ENCODE assay signal across 16 cellular contexts in the genomic region with DNA sequence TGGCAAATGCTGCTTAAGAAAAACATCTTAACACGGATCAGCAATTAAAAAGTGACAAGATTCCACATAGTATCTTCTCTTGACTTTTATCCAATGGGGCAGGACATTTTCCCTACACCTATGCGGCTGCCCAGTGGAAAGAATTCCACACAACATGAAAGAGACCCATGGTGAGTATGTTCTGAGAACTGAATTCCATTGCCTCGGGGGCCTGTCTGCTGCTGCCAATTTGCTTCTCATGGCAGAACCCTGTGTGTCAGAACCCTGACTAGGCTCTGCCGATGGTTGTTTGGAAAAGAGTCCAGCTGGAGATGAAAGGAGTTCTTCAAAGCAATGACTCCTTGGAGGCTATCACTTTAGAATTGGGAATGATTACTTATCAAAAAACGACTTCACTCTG.
DNase-seq lines count a peak whose midpoint lies in the region; ATAC-seq, FAIRE-seq and TF ChIP-seq lines count a peak whose summit lies in the region.
"Had no signal": no experiment of that assay in that cellular context is flagged by ENCODE, and none has a peak within 500 bp of the region (broad histone marks: within the 10 kb centered on the region; RNA-seq: fewer than 3 reads in every experiment).

No MANE protein-coding gene starts in this region.

- no peaks in the 10 kb centered on the region for H3K9me3 Mint-ChIP-seq in endodermal cell
- H3K9me3 Mint-ChIP-seq in nephron: no peaks in the 10 kb centered on the region

- CTCF ChIA-PET in IMR-90 (lab: Yijun Ruan, JAX): no interaction called here

- no peak overlapping the region for H2BK15ac ChIP-seq in IMR-90 (ENCODE audit: low read depth, low read length)

- TF ChIP-seq POLR2A in IMR-90 (IDR thresholded peaks at IDR 0.05; ENCODE audit: low read depth, low read length): no peak
- no peak for TF ChIP-seq POLR2A in H54 (IDR thresholded peaks at IDR 0.05; ENCODE audit: low read depth, low read length)

- no peak for TF ChIP-seq RAD21 in IMR-90 (IDR thresholded peaks at IDR 0.05; ENCODE audit: low read length)

- H3K27ac Mint-ChIP-seq in endodermal cell (no peak overlapping the region), nephron (peak overlapping the region; percentile 87 to 95 (median 94))

- TF ChIP-seq CTCF in DND-41 (IDR thresholded peaks at IDR 0.05; ENCODE audit: borderline replicate concordance, extremely low read depth, low read length, poor library complexity, severe bottlenecking) (no peak), IMR-90 (conservative IDR thresholded peaks at IDR 0.05; ENCODE audit: low read depth, low read length) (no peak), endodermal cell (conservative IDR thresholded peaks at IDR 0.05) (no peak), nephron (IDR thresholded peaks at IDR 0.05; ENCODE audit: unreplicated experiment in 3 of 3) (no peak)

- ATAC-seq in DND-41 (ENCODE audit: insufficient read depth, low read depth): no peak
- ATAC-seq in IMR-90 (ENCODE audit: low read depth): peak; percentile 56
- ATAC-seq in SK-N-SH treated with all-trans-retinoic acid at 6 μM for 48 hours: no peak
- ATAC-seq: HCT116 had no signal

- H3K14ac ChIP-seq in IMR-90 (replicated peaks; ENCODE audit: low read depth, low read length): no peak overlapping the region

- H3K36me3 Mint-ChIP-seq in endodermal cell (ENCODE audit: low read depth): peaks cover 54% of the 10 kb centered on the region
- H3K36me3 Mint-ChIP-seq in nephron (ENCODE audit: low read depth): peaks cover 61% of the 10 kb centered on the region

- H4K91ac ChIP-seq in IMR-90 (ENCODE audit: insufficient read depth, low read depth, low read length): no peak overlapping the region

- WGBS in IMR-90 (ENCODE audit: extremely low coverage in 2 of 2, insufficient read length in 1 of 2), 2 experiments: no CpG with 5 or more reads among the region's 5 CpGs
- 89 to 90% methylated on average over 4 to 5 of the region's 5 CpGs for WGBS in endodermal cell (ENCODE audit: insufficient coverage in 1 of 2, insufficient read length in 1 of 2), 2 experiments

- H3K27me3 Mint-ChIP-seq in endodermal cell (ENCODE audit: insufficient read depth) (no peaks in the 10 kb centered on the region), nephron (ENCODE audit: low read depth) (no peaks in the 10 kb centered on the region)

- H3K4me3 ChIP-seq in DND-41 (ENCODE audit: low read depth in 1 of 2, low read length in 2 of 2) (no peak overlapping the region), IMR-90 (ENCODE audit: insufficient read depth, low read depth, low read length) (no peak overlapping the region), endodermal cell (ENCODE audit: low read length) (no peak overlapping the region), MG63 (no peak overlapping the region)

- dilution Hi-C loops in IMR-90 (cut with HindIII; ENCODE audit: low sequenced_read_pairs, unreplicated experiment): no loop called here

- peak overlapping the region; percentile 37 for H4K5ac ChIP-seq in IMR-90 (ENCODE audit: low read depth, low read length)

- no peak for FAIRE-seq in H54 (lab: Jason Lieb, UNC)
- FAIRE-seq: GM12891, HTR-8/SVneo had no signal

- H3K9ac ChIP-seq in DND-41 (ENCODE audit: low read depth, low read length) (no peak overlapping the region), IMR-90 (ENCODE audit: low read depth, low read length) (0 out of 2 replicates have a peak overlapping the region, but pooled peaks have one; percentile 6), endodermal cell (ENCODE audit: extremely low read depth, low read length, poor library complexity, severe bottlenecking) (no peak overlapping the region)

- no peak overlapping the region for H2AK5ac ChIP-seq in IMR-90 (ENCODE audit: low read depth, low read length)

- no peak overlapping the region for H3K4me3 Mint-ChIP-seq in endodermal cell
- H3K4me3 Mint-ChIP-seq in nephron: no peak overlapping the region

- H3K27me3 ChIP-seq in DND-41 (ENCODE audit: insufficient read depth, low read length, poor library complexity) (no peaks in the 10 kb centered on the region), IMR-90 (ENCODE audit: control insufficient read depth, insufficient read depth, low read length) (no peaks in the 10 kb centered on the region), endodermal cell (ENCODE audit: control insufficient read depth, insufficient read depth, low read length, poor library complexity, severe bottlenecking) (no peaks in the 10 kb centered on the region), MG63 (no peaks in the 10 kb centered on the region)

- H2BK5ac ChIP-seq in IMR-90 (ENCODE audit: low read depth, low read length, poor library complexity, severe bottlenecking): no peak overlapping the region

- H3K27ac ChIP-seq in DND-41 (ENCODE audit: low read length) (0 out of 2 replicates have a peak overlapping the region, but pooled peaks have one; percentile 44), IMR-90 (ENCODE audit: insufficient read depth, low read length) (peak overlapping the region; percentile 9; the same call in 1 of the 2 replicates), endodermal cell (ENCODE audit: low read depth, low read length) (no peak overlapping the region)

- H3K4me1 ChIP-seq in DND-41 (ENCODE audit: insufficient read depth, low read length): no peaks in the 10 kb centered on the region
- H3K4me1 ChIP-seq in IMR-90 (ENCODE audit: control insufficient read depth, insufficient read depth, low read length): peaks cover 6% of the 10 kb centered on the region
- no peaks in the 10 kb centered on the region for H3K4me1 ChIP-seq in endodermal cell (ENCODE audit: control insufficient read depth, insufficient read depth, low read length)

- BruUV-seq in IMR-90 (replicated peaks; lab: Mats Ljungman, UMichigan): no TSS peak

- H3K56ac ChIP-seq in IMR-90 (ENCODE audit: extremely low read depth, insufficient read depth, low read length): no peak overlapping the region

- POLR2A ChIA-PET in IMR-90 (lab: Charles Lee; ENCODE audit: unreplicated experiment): no interaction called here

- H2AFZ ChIP-seq in DND-41 (ENCODE audit: low read depth, low read length) (no peak overlapping the region), IMR-90 (replicated peaks; ENCODE audit: low read length, poor library complexity) (no peak overlapping the region)

- in situ Hi-C loops in IMR-90 (cut with MboI; ENCODE audit: low sequenced_read_pairs): no loop called here

- no peak overlapping the region; the same call in 1 of the 2 replicates for H3K23ac ChIP-seq in IMR-90 (ENCODE audit: low read depth, low read length)

- no peak overlapping the region for H2AK9ac ChIP-seq in IMR-90 (replicated peaks; ENCODE audit: low read depth, low read length, poor library complexity)

- no peaks in the 10 kb centered on the region for H3K79me2 ChIP-seq in DND-41 (ENCODE audit: insufficient read depth, low read length)

- H4K20me1 ChIP-seq in DND-41 (ENCODE audit: insufficient read depth, low read length) (no peaks in the 10 kb centered on the region), IMR-90 (ENCODE audit: insufficient read depth, low read length) (no peaks in the 10 kb centered on the region)

- H3K18ac ChIP-seq in IMR-90 (ENCODE audit: low read depth, low read length): peak overlapping the region; percentile 55; the same call in 1 of the 2 replicates

- no peak overlapping the region; the same call in 1 of the 2 replicates for H3K4ac ChIP-seq in IMR-90 (ENCODE audit: low read depth, low read length)

- H3K4me1 Mint-ChIP-seq in endodermal cell (no peaks in the 10 kb centered on the region), nephron (peaks cover 30% of the 10 kb centered on the region)

- 0 out of 4 replicates have a peak overlapping the region, but pooled peaks of 1 of the 2 experiments have one; percentile 2 for H4K8ac ChIP-seq in IMR-90 (ENCODE audit: low read depth in 2 of 2, low read length in 2 of 2)

- H3K4me2 ChIP-seq in DND-41 (ENCODE audit: insufficient read depth, low read length): no peak overlapping the region
- H3K4me2 ChIP-seq in IMR-90 (ENCODE audit: low read depth, low read length): no peak overlapping the region

- intact Hi-C loops in IMR-90 (cut with micrococcal nuclease): no loop called here

- peaks cover 12% of the 10 kb centered on the region for H3K9me1 ChIP-seq in IMR-90 (ENCODE audit: insufficient read depth, low read length)

- H3K9me3 ChIP-seq in DND-41 (ENCODE audit: insufficient read depth, low read length, severe bottlenecking): no peaks in the 10 kb centered on the region
- no peaks in the 10 kb centered on the region for H3K9me3 ChIP-seq in IMR-90 (ENCODE audit: control insufficient read depth, insufficient read depth, low read length)
- H3K9me3 ChIP-seq in endodermal cell (ENCODE audit: control insufficient read depth, low read length): no peaks in the 10 kb centered on the region
- H3K9me3 ChIP-seq in MG63: no peaks in the 10 kb centered on the region

- H2BK20ac ChIP-seq in IMR-90 (ENCODE audit: low read depth, low read length): no peak overlapping the region

- DNase-seq in DND-41 (no peak), IMR-90 (peak; percentile 34), endodermal cell (peak; percentile 42), H54 (ENCODE audit: insufficient read length, low spot score) (no peak), MG63 (no peak)
- no peak for DNase-seq in effector CD4-positive, alpha-beta T cell
- DNase-seq: DMS153; NCI-H1048; NCI-H345; NK-92 treated with Interleukin-12 subunit alpha and Interleukin-12 subunit beta, amount 100 ng/mL, for 24 hours; OCI-M1 had no signal

- H2BK120ac ChIP-seq in IMR-90 (ENCODE audit: low read depth, low read length): no peak overlapping the region

- peaks cover 17 to 37% of the 10 kb centered on the region in 2 experiments for H3K79me1 ChIP-seq in IMR-90 (ENCODE audit: low read depth in 1 of 2, low read length in 2 of 2)

- H3K36me3 ChIP-seq in DND-41 (ENCODE audit: insufficient read depth, low read length) (peaks cover 66% of the 10 kb centered on the region), IMR-90 (ENCODE audit: control insufficient read depth, insufficient read depth, low read length) (peaks cover 25% of the 10 kb centered on the region), endodermal cell (ENCODE audit: control insufficient read depth, insufficient read depth, low read length) (peaks cover 72% of the 10 kb centered on the region), MG63 (no peaks in the 10 kb centered on the region)

TF ChIP-seq in IMR-90, 13 proteins besides CTCF, POLR2A, EP300 and RAD21 (continues in another document):
- TF ChIP-seq SMC3 (IDR thresholded peaks at IDR 0.05; ENCODE audit: low read depth, low read length): no peak

TF ChIP-seq in SK-N-SH treated with all-trans-retinoic acid at 6 μM for 48 hours, 23 proteins besides CTCF, POLR2A, EP300 and RAD21 (continues in another document):
- TF ChIP-seq ARNTL (CRISPR knock-in tag; IDR thresholded peaks at IDR 0.05; ENCODE audit: borderline replicate concordance, low read depth): no peak
- TF ChIP-seq PPARA (CRISPR knock-in tag; IDR thresholded peaks at IDR 0.05; ENCODE audit: borderline replicate concordance): no peak

Comparison
In these comparisons a context has a peak if more than half of its experiments do, and no peak if none do; other contexts are left out.
1. DNase-seq: peak in IMR-90 (single experiment) and endodermal cell (single experiment); none in DND-41 (single experiment), H54 (single experiment), MG63 (single experiment) and effector CD4-positive, alpha-beta T cell (single experiment).